ENCODE assay signal across 1 cellular context in the genomic region with DNA sequence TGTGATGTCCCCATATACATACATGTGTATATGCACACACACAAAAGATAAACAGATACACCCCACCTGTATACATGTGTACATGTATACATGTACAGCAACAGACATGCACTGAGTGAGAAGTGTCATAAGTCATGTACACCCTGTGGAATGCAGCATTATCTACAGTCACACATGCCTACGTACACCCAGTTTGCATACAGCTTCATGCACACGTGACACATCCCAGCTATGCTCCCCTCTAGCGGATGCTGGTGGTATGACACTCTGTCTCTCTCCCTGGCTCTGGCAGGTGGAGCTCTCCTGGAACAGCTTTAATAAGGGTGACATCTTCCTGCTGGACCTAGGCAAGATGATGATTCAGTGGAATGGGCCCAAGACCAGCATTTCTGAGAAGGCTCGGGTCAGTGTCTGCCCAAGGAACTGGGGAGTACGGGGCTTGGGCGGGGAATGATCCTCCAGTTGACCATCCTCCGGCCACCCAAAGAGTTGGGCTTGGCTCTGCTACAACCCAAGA.
TF ChIP-seq lines count a peak whose summit lies in the region.

No MANE protein-coding gene starts in this region.

TF ChIP-seq in HepG2, 621 proteins besides CTCF, POLR2A, EP300 and RAD21 (continues in another document):
- TF ChIP-seq GATAD2A (CRISPR knock-in tag; IDR thresholded peaks at IDR 0.05) (peak; percentile 40; the same call in 1 of the 2 replicates), RBM39 (IDR thresholded peaks at IDR 0.05; ENCODE audit: low read depth, low read length, poor library complexity, severe bottlenecking) (no peak), ZFX (CRISPR knock-in tag; IDR thresholded peaks at IDR 0.05; ENCODE audit: low read depth) (no peak; the same call in 1 of the 2 replicates), MZF1 (CRISPR knock-in tag; IDR thresholded peaks at IDR 0.05; ENCODE audit: borderline replicate concordance) (no peak), E2F1 (CRISPR knock-in tag; IDR thresholded peaks at IDR 0.05) (no peak), UBTF (CRISPR knock-in tag; IDR thresholded peaks at IDR 0.05) (no peak), HMG20A (CRISPR knock-in tag; IDR thresholded peaks at IDR 0.05; ENCODE audit: borderline replicate concordance) (no peak), ZNF263 (CRISPR knock-in tag; IDR thresholded peaks at IDR 0.05) (no peak), ZNF10 (CRISPR knock-in tag; IDR thresholded peaks at IDR 0.05; ENCODE audit: borderline replicate concordance, low read depth) (no peak), ZNF572 (CRISPR knock-in tag; IDR thresholded peaks at IDR 0.05) (no peak), POGZ (CRISPR knock-in tag; IDR thresholded peaks at IDR 0.05) (0 out of 2 replicates have a peak, but pooled peaks have one; percentile 24), SKI (IDR thresholded peaks at IDR 0.05; ENCODE audit: partially characterized antibody) (no peak), JUND (CRISPR knock-in tag; IDR thresholded peaks at IDR 0.05) (no peak), HDAC2 (CRISPR knock-in tag; IDR thresholded peaks at IDR 0.05) (0 out of 2 replicates have a peak, but pooled peaks have one; percentile 48), ELF3 (CRISPR knock-in tag; IDR thresholded peaks at IDR 0.05) (no peak), SMAD1 (CRISPR knock-in tag; IDR thresholded peaks at IDR 0.05; ENCODE audit: borderline replicate concordance, low read depth) (no peak), GMEB1 (CRISPR knock-in tag; IDR thresholded peaks at IDR 0.05; ENCODE audit: borderline replicate concordance) (no peak), NCOA2 (CRISPR knock-in tag; IDR thresholded peaks at IDR 0.05) (no peak), HIC2 (CRISPR knock-in tag; IDR thresholded peaks at IDR 0.05; ENCODE audit: low read depth) (no peak), ZMYM4 (CRISPR knock-in tag; IDR thresholded peaks at IDR 0.05) (0 out of 2 replicates have a peak, but pooled peaks have one; percentile 52), ZNF569 (CRISPR knock-in tag; IDR thresholded peaks at IDR 0.05; ENCODE audit: borderline replicate concordance) (no peak), MTA3 (CRISPR knock-in tag; IDR thresholded peaks at IDR 0.05) (no peak), HNRNPUL1 (IDR thresholded peaks at IDR 0.05; ENCODE audit: low read depth, low read length) (no peak), ZNF468 (CRISPR knock-in tag; IDR thresholded peaks at IDR 0.05) (no peak), PRMT3 (CRISPR knock-in tag; IDR thresholded peaks at IDR 0.05; ENCODE audit: borderline replicate concordance, low read depth) (no peak), ZFY (CRISPR knock-in tag; IDR thresholded peaks at IDR 0.05) (no peak), ZNF614 (CRISPR knock-in tag; IDR thresholded peaks at IDR 0.05; ENCODE audit: borderline replicate concordance) (no peak), FOXO1 (CRISPR knock-in tag; IDR thresholded peaks at IDR 0.05) (no peak), POLR2AphosphoS2 (IDR thresholded peaks at IDR 0.05; ENCODE audit: low read depth, low read length) (no peak), ZNF224 (CRISPR knock-in tag; IDR thresholded peaks at IDR 0.05) (no peak), ATRX (CRISPR knock-in tag; IDR thresholded peaks at IDR 0.05; ENCODE audit: borderline replicate concordance) (no peak), ZNF720 (CRISPR knock-in tag; IDR thresholded peaks at IDR 0.05) (no peak), ZNF33B (CRISPR knock-in tag; IDR thresholded peaks at IDR 0.05) (no peak)
- TF ChIP-seq, protein P1, sequence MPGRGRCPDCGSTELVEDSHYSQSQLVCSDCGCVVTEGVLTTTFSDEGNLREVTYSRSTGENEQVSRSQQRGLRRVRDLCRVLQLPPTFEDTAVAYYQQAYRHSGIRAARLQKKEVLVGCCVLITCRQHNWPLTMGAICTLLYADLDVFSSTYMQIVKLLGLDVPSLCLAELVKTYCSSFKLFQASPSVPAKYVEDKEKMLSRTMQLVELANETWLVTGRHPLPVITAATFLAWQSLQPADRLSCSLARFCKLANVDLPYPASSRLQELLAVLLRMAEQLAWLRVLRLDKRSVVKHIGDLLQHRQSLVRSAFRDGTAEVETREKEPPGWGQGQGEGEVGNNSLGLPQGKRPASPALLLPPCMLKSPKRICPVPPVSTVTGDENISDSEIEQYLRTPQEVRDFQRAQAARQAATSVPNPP (CRISPR knock-in tag; IDR thresholded peaks at IDR 0.05), result no peak
- TF ChIP-seq, protein P2, sequence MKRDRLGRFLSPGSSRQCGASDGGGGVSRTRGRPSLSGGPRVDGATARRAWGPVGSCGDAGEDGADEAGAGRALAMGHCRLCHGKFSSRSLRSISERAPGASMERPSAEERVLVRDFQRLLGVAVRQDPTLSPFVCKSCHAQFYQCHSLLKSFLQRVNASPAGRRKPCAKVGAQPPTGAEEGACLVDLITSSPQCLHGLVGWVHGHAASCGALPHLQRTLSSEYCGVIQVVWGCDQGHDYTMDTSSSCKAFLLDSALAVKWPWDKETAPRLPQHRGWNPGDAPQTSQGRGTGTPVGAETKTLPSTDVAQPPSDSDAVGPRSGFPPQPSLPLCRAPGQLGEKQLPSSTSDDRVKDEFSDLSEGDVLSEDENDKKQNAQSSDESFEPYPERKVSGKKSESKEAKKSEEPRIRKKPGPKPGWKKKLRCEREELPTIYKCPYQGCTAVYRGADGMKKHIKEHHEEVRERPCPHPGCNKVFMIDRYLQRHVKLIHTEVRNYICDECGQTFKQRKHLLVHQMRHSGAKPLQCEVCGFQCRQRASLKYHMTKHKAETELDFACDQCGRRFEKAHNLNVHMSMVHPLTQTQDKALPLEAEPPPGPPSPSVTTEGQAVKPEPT (CRISPR knock-in tag; IDR thresholded peaks at IDR 0.05; ENCODE audit: low read depth), result no peak
- TF ChIP-seq, protein P3, sequence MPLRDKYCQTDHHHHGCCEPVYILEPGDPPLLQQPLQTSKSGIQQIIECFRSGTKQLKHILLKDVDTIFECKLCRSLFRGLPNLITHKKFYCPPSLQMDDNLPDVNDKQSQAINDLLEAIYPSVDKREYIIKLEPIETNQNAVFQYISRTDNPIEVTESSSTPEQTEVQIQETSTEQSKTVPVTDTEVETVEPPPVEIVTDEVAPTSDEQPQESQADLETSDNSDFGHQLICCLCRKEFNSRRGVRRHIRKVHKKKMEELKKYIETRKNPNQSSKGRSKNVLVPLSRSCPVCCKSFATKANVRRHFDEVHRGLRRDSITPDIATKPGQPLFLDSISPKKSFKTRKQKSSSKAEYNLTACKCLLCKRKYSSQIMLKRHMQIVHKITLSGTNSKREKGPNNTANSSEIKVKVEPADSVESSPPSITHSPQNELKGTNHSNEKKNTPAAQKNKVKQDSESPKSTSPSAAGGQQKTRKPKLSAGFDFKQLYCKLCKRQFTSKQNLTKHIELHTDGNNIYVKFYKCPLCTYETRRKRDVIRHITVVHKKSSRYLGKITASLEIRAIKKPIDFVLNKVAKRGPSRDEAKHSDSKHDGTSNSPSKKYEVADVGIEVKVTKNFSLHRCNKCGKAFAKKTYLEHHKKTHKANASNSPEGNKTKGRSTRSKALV (CRISPR knock-in tag; IDR thresholded peaks at IDR 0.05), result no peak
- TF ChIP-seq, protein P4, sequence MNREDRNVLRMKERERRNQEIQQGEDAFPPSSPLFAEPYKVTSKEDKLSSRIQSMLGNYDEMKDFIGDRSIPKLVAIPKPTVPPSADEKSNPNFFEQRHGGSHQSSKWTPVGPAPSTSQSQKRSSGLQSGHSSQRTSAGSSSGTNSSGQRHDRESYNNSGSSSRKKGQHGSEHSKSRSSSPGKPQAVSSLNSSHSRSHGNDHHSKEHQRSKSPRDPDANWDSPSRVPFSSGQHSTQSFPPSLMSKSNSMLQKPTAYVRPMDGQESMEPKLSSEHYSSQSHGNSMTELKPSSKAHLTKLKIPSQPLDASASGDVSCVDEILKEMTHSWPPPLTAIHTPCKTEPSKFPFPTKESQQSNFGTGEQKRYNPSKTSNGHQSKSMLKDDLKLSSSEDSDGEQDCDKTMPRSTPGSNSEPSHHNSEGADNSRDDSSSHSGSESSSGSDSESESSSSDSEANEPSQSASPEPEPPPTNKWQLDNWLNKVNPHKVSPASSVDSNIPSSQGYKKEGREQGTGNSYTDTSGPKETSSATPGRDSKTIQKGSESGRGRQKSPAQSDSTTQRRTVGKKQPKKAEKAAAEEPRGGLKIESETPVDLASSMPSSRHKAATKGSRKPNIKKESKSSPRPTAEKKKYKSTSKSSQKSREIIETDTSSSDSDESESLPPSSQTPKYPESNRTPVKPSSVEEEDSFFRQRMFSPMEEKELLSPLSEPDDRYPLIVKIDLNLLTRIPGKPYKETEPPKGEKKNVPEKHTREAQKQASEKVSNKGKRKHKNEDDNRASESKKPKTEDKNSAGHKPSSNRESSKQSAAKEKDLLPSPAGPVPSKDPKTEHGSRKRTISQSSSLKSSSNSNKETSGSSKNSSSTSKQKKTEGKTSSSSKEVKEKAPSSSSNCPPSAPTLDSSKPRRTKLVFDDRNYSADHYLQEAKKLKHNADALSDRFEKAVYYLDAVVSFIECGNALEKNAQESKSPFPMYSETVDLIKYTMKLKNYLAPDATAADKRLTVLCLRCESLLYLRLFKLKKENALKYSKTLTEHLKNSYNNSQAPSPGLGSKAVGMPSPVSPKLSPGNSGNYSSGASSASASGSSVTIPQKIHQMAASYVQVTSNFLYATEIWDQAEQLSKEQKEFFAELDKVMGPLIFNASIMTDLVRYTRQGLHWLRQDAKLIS (CRISPR knock-in tag; IDR thresholded peaks at IDR 0.05), result no peak
- TF ChIP-seq, protein P5, sequence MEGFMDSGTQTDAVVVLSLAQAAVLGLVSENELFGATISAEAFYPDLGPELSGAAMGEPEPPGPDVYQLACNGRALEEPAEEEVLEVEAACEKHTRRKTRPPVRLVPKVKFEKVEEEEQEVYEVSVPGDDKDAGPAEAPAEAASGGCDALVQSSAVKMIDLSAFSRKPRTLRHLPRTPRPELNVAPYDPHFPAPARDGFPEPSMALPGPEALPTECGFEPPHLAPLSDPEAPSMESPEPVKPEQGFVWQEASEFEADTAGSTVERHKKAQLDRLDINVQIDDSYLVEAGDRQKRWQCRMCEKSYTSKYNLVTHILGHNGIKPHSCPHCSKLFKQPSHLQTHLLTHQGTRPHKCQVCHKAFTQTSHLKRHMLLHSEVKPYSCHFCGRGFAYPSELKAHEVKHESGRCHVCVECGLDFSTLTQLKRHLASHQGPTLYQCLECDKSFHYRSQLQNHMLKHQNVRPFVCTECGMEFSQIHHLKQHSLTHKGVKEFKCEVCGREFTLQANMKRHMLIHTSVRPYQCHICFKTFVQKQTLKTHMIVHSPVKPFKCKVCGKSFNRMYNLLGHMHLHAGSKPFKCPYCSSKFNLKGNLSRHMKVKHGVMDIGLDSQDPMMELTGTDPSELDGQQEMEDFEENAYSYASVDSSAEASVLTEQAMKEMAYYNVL (CRISPR knock-in tag; IDR thresholded peaks at IDR 0.05; ENCODE audit: borderline replicate concordance), result no peak
- TF ChIP-seq, protein P6, sequence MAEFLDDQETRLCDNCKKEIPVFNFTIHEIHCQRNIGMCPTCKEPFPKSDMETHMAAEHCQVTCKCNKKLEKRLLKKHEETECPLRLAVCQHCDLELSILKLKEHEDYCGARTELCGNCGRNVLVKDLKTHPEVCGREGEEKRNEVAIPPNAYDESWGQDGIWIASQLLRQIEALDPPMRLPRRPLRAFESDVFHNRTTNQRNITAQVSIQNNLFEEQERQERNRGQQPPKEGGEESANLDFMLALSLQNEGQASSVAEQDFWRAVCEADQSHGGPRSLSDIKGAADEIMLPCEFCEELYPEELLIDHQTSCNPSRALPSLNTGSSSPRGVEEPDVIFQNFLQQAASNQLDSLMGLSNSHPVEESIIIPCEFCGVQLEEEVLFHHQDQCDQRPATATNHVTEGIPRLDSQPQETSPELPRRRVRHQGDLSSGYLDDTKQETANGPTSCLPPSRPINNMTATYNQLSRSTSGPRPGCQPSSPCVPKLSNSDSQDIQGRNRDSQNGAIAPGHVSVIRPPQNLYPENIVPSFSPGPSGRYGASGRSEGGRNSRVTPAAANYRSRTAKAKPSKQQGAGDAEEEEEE (CRISPR knock-in tag; IDR thresholded peaks at IDR 0.05; ENCODE audit: borderline replicate concordance), result no peak
